7 cellular contexts compared by ENCODE assay signal in genomic region chr15:60359738-60360137, GRCh38. TPM values are rescaled to one million over a fixed set of nuclear protein-coding genes. Genes with fewer than 3 reads are reported as not detected.
A peak's percentile ranks its signal among the peaks of the same experiment; 100 is the strongest.
DNase-seq lines count a peak whose midpoint lies in the region; ATAC-seq and TF ChIP-seq lines count a peak whose summit lies in the region.
"Not testable (repeated sequence)": the region's sequence is repeated elsewhere in the genome, so short reads cannot be mapped to it uniquely, and the experiment has no call there.

No MANE protein-coding gene starts in this region.

- peak; percentile 71 for DNase-seq in GM10266 (ENCODE audit: extremely low spot score)
- peak; percentile 70 for DNase-seq in NB4 (ENCODE audit: low read depth)
- DNase-seq in OCI-M1 (lab: John Stamatoyannopoulos, UW): peak; percentile 52
- DNase-seq in activated CD8-positive, alpha-beta T cell treated with anti-CD3 and anti-CD28 coated beads, Interleukin-2, amount 10 ng/mL, durations not matched to agents 7 days and 5 days: peak; percentile 63
- DNase-seq in choroid plexus epithelial cell (ENCODE audit: low read depth): peak; percentile 85
- peak; percentile 44 for DNase-seq in iPS-NIHi11 (ENCODE audit: low spot score)
- DNase-seq in pulmonary artery endothelial cell (ENCODE audit: low read depth, low spot score): peak; percentile 37

- TF ChIP-seq POLR2A in NB4 (IDR thresholded peaks at IDR 0.05; ENCODE audit: extremely low read depth, insufficient read length): not testable (repeated sequence)

- TF ChIP-seq CTCF in GM10266 (IDR thresholded peaks at IDR 0.05; ENCODE audit: control insufficient read depth, insufficient read depth, low read depth, missing control alignments): peak; percentile 80
- peak; percentile 61 for TF ChIP-seq CTCF in NB4 (IDR thresholded peaks at IDR 0.05; ENCODE audit: low read depth, low read length)
- TF ChIP-seq CTCF in choroid plexus epithelial cell (conservative IDR thresholded peaks at IDR 0.05; ENCODE audit: low read depth, low read length): peak; percentile 75

- H3K27me3 Mint-ChIP-seq in activated CD8-positive, alpha-beta T cell treated with anti-CD3 and anti-CD28 coated beads, Interleukin-2, amount 10 ng/mL, durations not matched to agents 7 days and 5 days (ENCODE audit: low read depth): not testable (repeated sequence)

- POLR2A ChIA-PET in activated CD8-positive, alpha-beta T cell treated with anti-CD3 and anti-CD28 coated beads, Interleukin-2, amount 10 ng/mL, durations not matched to agents 7 days and 5 days (lab: Charles Lee): not testable (repeated sequence)

- not testable (repeated sequence) for H3K4me3 Mint-ChIP-seq in activated CD8-positive, alpha-beta T cell treated with anti-CD3 and anti-CD28 coated beads, Interleukin-2, amount 10 ng/mL, durations not matched to agents 7 days and 5 days

- not testable (repeated sequence) for H3K9me3 Mint-ChIP-seq in activated CD8-positive, alpha-beta T cell treated with anti-CD3 and anti-CD28 coated beads, Interleukin-2, amount 10 ng/mL, durations not matched to agents 7 days and 5 days (ENCODE audit: insufficient read depth)

- ATAC-seq in activated CD8-positive, alpha-beta T cell treated with anti-CD3 and anti-CD28 coated beads, Interleukin-2, amount 10 ng/mL, durations not matched to agents 7 days and 5 days: peak; percentile 56

- H3K4me3 ChIP-seq in NB4 (ENCODE audit: low read depth, low read length); choroid plexus epithelial cell (ENCODE audit: low read depth, low read length): not testable (repeated sequence)

- peaks cover 80% of the 10 kb centered on the region for H3K36me3 Mint-ChIP-seq in activated CD8-positive, alpha-beta T cell treated with anti-CD3 and anti-CD28 coated beads, Interleukin-2, amount 10 ng/mL, durations not matched to agents 7 days and 5 days (ENCODE audit: low read depth)

- peaks cover 26% of the 10 kb centered on the region for H3K4me1 Mint-ChIP-seq in activated CD8-positive, alpha-beta T cell treated with anti-CD3 and anti-CD28 coated beads, Interleukin-2, amount 10 ng/mL, durations not matched to agents 7 days and 5 days (ENCODE audit: low read depth)

- H3K27ac Mint-ChIP-seq in activated CD8-positive, alpha-beta T cell treated with anti-CD3 and anti-CD28 coated beads, Interleukin-2, amount 10 ng/mL, durations not matched to agents 7 days and 5 days: not testable (repeated sequence)

- CTCF ChIA-PET in activated CD8-positive, alpha-beta T cell treated with anti-CD3 and anti-CD28 coated beads, Interleukin-2, amount 10 ng/mL, durations not matched to agents 7 days and 5 days (lab: Charles Lee): interaction anchor here (0.6 to 3.8 kb wide), 48 partner anchors 10 to 1474 kb away, joined by 3 to 64 read pairs (median 4); partner anchors contain the start of gene ICE2

RNA-seq across cellular contexts. Expression of gene ANXA2, which starts 38.0 kb away (rescaled TPM):
- 100 to 1,000 TPM; 368 to 375 TPM for total RNA-seq in activated CD8-positive, alpha-beta T cell treated with anti-CD3 and anti-CD28 coated beads, Interleukin-2, amount 10 ng/mL, durations not matched to agents 7 days and 5 days
- 5,041 and 5,562 TPM in 2 replicates for total RNA-seq in pulmonary artery endothelial cell

Comparison
In these comparisons a context has a peak if more than half of its experiments do, and no peak if none do; other contexts are left out.
1. RNA of gene ANXA2, which starts 38.0 kb away (total RNA-seq): 5,041 to 5,562 TPM in pulmonary artery endothelial cell; 368 to 375 TPM in activated CD8-positive, alpha-beta T cell treated with anti-CD3 and anti-CD28 coated beads, Interleukin-2, amount 10 ng/mL, durations not matched to agents 7 days and 5 days; every median in the first group is over 10 times any median in the second.
2. Peak in every context shown above with its lines, with median percentiles within 50 percentile points of each other: DNase-seq and CTCF ChIP-seq.